Comparison of ENCODE assay signal across 1 cellular context in genomic region chr11:65370659-65371049, GRCh38.
TF ChIP-seq lines count a peak whose summit lies in the region.

No MANE protein-coding gene starts in this region.

TF ChIP-seq in WTC11, 78 proteins besides CTCF, POLR2A, EP300 and RAD21 (continued from another document):
- no peak for TF ChIP-seq ZNF425 (CRISPR knock-in tag; conservative IDR thresholded peaks at IDR 0.05)
- no peak for TF ChIP-seq ZNF512 (CRISPR knock-in tag; IDR thresholded peaks at IDR 0.05; ENCODE audit: borderline replicate concordance)
- TF ChIP-seq NR1H2 (CRISPR knock-in tag; IDR thresholded peaks at IDR 0.05): no peak
